ENCODE assay signal across 1 cellular context in genomic region chr1:170661646-170662411, GRCh38.
TF ChIP-seq lines count a peak whose summit lies in the region.

No MANE protein-coding gene starts in this region.

TF ChIP-seq in IMR-90, 13 proteins besides CTCF, POLR2A, EP300 and RAD21 (continued from another document):
- TF ChIP-seq USF2 (IDR thresholded peaks at IDR 0.05; ENCODE audit: low read depth, low read length) (no peak), MAZ (IDR thresholded peaks at IDR 0.05; ENCODE audit: borderline replicate concordance, low read depth, low read length) (no peak), NFE2L2 (IDR thresholded peaks at IDR 0.05; ENCODE audit: low read depth, low read length) (no peak), BHLHE40 (IDR thresholded peaks at IDR 0.05; ENCODE audit: low read depth, low read length) (no peak), CEBPB (IDR thresholded peaks at IDR 0.05; ENCODE audit: low read depth, low read length) (no peak), MAFK (IDR thresholded peaks at IDR 0.05; ENCODE audit: low read depth, low read length) (no peak), MXI1 (IDR thresholded peaks at IDR 0.05; ENCODE audit: borderline replicate concordance, low read depth, low read length) (no peak)
